In the genomic region with DNA sequence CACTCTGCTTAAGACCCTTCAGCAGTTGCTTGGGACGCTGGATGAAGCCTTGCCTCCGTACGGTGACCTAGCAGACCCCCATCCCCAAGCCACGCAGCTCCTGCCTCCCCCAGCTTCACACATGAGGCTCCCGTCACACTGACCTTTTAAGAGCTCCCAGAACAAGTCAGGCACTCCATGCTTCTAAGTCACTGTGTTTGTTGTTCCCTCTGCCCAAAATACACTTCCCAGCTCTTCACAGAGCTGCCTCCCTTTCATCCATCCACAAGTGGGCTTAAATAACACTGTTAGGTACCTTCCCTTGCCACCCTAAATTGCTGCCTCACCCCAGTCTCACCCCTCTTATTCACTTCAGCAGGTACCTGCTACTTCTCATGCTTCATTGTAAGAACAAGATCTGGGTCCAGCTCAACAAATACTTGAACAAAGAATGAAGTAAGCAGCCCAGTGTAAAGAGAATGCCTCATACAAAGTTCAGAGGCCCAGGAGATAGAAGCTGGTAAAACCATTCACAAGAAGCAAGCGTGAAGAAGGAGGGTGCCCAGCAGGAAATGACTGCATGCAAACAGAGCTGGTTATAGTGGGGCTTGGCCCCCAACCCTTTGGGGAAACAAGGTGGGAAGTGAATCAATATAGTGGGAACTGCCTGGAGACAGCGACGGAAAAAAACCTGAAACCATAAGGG, we compare ENCODE assay signal across 12 cellular contexts. TPM values are rescaled to one million over a fixed set of nuclear protein-coding genes. Genes with fewer than 3 reads are reported as not detected.
A peak's percentile ranks its signal among the peaks of the same experiment; 100 is the strongest.
DNase-seq lines count a peak whose midpoint lies in the region; ATAC-seq and TF ChIP-seq lines count a peak whose summit lies in the region.
"Had no signal": no experiment of that assay in that cellular context is flagged by ENCODE, and none has a peak within 500 bp of the region (broad histone marks: within the 10 kb centered on the region; RNA-seq: fewer than 3 reads in every experiment).

No MANE protein-coding gene starts in this region.

- H3K27ac Mint-ChIP-seq in IgD-negative memory B cell (peak overlapping the region; percentile 6 to 48 (median 33)), neural crest cell (ENCODE audit: unreplicated experiment) (peak overlapping the region; percentile 76)
- peak overlapping the region; percentile 56 for H3K27ac Mint-ChIP-seq in central memory CD8-positive, alpha-beta T cell (ENCODE audit: low read depth)

- peak; percentile 40 for DNase-seq in NCI-H2196 (lab: John Stamatoyannopoulos, UW; ENCODE audit: unreplicated experiment)
- DNase-seq in NCI-H2196 treated with DMSO at 0.1 percent for 48 hours (lab: John Stamatoyannopoulos, UW; ENCODE audit: unreplicated experiment) = no peak
- no peak for DNase-seq in central memory CD8-positive, alpha-beta T cell (ENCODE audit: low spot score in 2 of 2)
- no peak for DNase-seq in neural crest cell (ENCODE audit: low read depth, low spot score)
- DNase-seq in ureter (ENCODE audit: low spot score) = no peak
- DNase-seq: ACHN; NCI-H2081 treated with DMSO at 0.1 percent for 48 hours; stimulated activated CD4-positive, alpha-beta T cell treated with anti-CD3 and anti-CD28 coated beads, Interleukin-2, amount 100 ng/mL, for 24 hours; uterus had no signal

- H3K9me3 Mint-ChIP-seq in IgD-negative memory B cell (no peaks in the 10 kb centered on the region), neural crest cell (no peaks in the 10 kb centered on the region)
- H3K9me3 Mint-ChIP-seq in central memory CD8-positive, alpha-beta T cell = no peaks in the 10 kb centered on the region

- H3K4me1 Mint-ChIP-seq in IgD-negative memory B cell (peaks cover 52 to 56% (median 52%) of the 10 kb centered on the region in 3 donors), neural crest cell (peaks cover 58% of the 10 kb centered on the region)
- peaks cover 75% of the 10 kb centered on the region for H3K4me1 Mint-ChIP-seq in central memory CD8-positive, alpha-beta T cell

- H3K4me3 Mint-ChIP-seq in IgD-negative memory B cell (peak overlapping the region in 2 of 4 donors; percentile 39 to 45), neural crest cell (peak overlapping the region; percentile 59)
- peak overlapping the region; percentile 36 for H3K4me3 Mint-ChIP-seq in central memory CD8-positive, alpha-beta T cell

- H3K27me3 Mint-ChIP-seq in IgD-negative memory B cell (no peaks in the 10 kb centered on the region), neural crest cell (ENCODE audit: low read depth) (no peaks in the 10 kb centered on the region)
- H3K27me3 Mint-ChIP-seq in central memory CD8-positive, alpha-beta T cell = no peaks in the 10 kb centered on the region

- no peak for TF ChIP-seq CTCF in neural crest cell (conservative IDR thresholded peaks at IDR 0.05)

- no peak for ATAC-seq in central memory CD8-positive, alpha-beta T cell (replicated peaks; ENCODE audit: extremely low read depth, poor library complexity, severe bottlenecking)
- ATAC-seq in GM18517 (IDR thresholded peaks at IDR 0.05; ENCODE audit: unreplicated experiment) (no peak), GM19397 (IDR thresholded peaks at IDR 0.05; ENCODE audit: unreplicated experiment) (no peak)

- H3K36me3 Mint-ChIP-seq in IgD-negative memory B cell (peaks cover 2% of the 10 kb centered on the region), neural crest cell (ENCODE audit: low read depth) (peaks cover 6% of the 10 kb centered on the region)
- H3K36me3 Mint-ChIP-seq in central memory CD8-positive, alpha-beta T cell (ENCODE audit: insufficient read depth) = peaks cover 14% of the 10 kb centered on the region

RNA-seq across cellular contexts. Expression of a gene that starts 5.8 kb away (rescaled TPM):
- 37.5 TPM for polyA plus RNA-seq in IgD-negative memory B cell
- total RNA-seq in neural crest cell (66.5 and 74.6 TPM in 2 replicates), ureter (64.1 TPM)

RNA-seq across cellular contexts. Expression of a gene that starts 48.6 kb away (rescaled TPM):
- polyA plus RNA-seq in IgD-negative memory B cell = 78.0 TPM
- total RNA-seq in neural crest cell = 16.9 and 18.5 TPM in 2 replicates
- 49.9 TPM for total RNA-seq in ureter
